In the genomic region with DNA sequence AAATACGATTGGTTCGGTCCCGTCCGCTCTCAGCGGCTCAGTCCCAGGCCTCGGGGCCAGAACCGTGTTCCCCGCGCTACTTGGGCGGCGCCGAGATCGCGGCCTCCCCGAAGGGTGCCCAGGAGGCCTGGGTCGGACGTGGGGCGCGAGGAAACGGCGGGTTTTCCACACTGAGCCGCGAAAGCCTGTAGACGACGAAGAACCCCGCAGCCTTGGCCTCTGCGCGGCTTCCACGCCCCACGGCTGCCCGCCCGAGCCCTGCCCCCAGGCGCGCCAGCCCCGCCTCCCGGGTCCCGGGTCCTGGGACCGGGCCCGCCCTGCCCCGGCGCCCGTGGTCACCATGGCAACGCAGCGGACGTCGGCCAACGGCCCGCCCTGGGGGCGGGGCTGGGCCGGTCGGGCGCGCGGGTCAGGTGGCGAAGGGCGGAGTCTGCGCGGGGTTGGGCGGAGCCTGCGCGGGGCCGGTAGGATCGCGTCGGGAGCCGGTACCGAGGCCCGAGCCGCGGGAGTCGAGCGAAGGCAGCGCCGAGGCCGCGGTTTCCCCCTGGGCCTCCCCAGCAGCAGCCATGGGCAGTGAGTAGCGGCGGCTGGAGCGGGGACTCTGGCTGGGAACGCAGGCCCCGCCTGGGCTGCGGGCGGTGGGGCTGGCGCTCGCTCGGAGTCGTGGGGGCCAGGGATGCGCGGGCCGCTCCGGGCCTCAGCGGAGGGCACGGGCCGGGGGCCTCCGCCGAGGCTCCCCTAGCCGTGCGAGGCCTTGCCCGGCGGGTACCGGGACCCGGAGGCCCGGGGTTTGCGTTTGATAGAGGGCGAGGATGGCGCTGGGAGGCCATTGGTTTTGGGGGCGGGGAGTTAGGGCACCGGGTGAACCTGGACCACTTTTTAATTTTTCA, we compare ENCODE assay signal across 8 cellular contexts. TPM values are rescaled to one million over a fixed set of nuclear protein-coding genes. Genes with fewer than 3 reads are reported as not detected.
DNase-seq lines count a peak whose midpoint lies in the region; ATAC-seq and TF ChIP-seq lines count a peak whose summit lies in the region.

A gene (plus strand): TSS at position 456 of the 890 bp plus-strand sequence. CDS start 111 bp downstream, at position 567.

- intact Hi-C loops in heart right ventricle (cut with DNase I) (loop anchor here in 1 of 10 donors (2.0 kb wide), 1 partner anchor 61 kb away; a partner anchor contains a TSS), posterior vena cava (cut with DNase I) (loop anchor here in 1 of 2 donors (5.0 kb wide), 1 partner anchor 1973 kb away; no protein-coding TSS in a partner anchor), upper lobe of right lung (cut with DNase I) (no loop called here)

- H3K9ac ChIP-seq in adipocyte (ENCODE audit: low read length) = peak within 1 kb of the TSS; percentile 93

- H3K36me3 ChIP-seq in adipocyte (ENCODE audit: control insufficient read depth, insufficient read depth, low read length, severe bottlenecking) (peaks cover 9% of the 10 kb centered on the region), heart right ventricle (peaks cover 0 to 22% (median 0%) of the 10 kb centered on the region in 9 donors), upper lobe of right lung (peaks cover 6% of the 10 kb centered on the region)

- no peaks in the 10 kb centered on the region for H3K9me3 ChIP-seq in adipocyte (ENCODE audit: control insufficient read depth, low read length)
- H3K9me3 ChIP-seq in heart right ventricle = no peaks in the 10 kb centered on the region
- no peaks in the 10 kb centered on the region for H3K9me3 ChIP-seq in upper lobe of right lung

- TF ChIP-seq CTCF in GM12875 (IDR thresholded peaks at IDR 0.05; ENCODE audit: borderline replicate concordance, insufficient read depth, low read depth, low read length) = no peak
- no peak for TF ChIP-seq CTCF in heart right ventricle (IDR thresholded peaks at IDR 0.05)
- no peak for TF ChIP-seq CTCF in upper lobe of right lung (IDR thresholded peaks at IDR 0.05)

- peak; percentile 89 for ATAC-seq in HG02678 (IDR thresholded peaks at IDR 0.05; ENCODE audit: unreplicated experiment)
- ATAC-seq in heart right ventricle = peak; percentile 97 to 100 (median 98)
- ATAC-seq in upper lobe of right lung = peak; percentile 99

- H3K27ac ChIP-seq in heart right ventricle = peak within 1 kb of the TSS; percentile 37 to 96 (median 88)
- peak within 1 kb of the TSS; percentile 94 for H3K27ac ChIP-seq in upper lobe of right lung

- H3K4me3 ChIP-seq in GM12875 (ENCODE audit: low read depth, low read length) (peak within 1 kb of the TSS; percentile 97), adipocyte (ENCODE audit: low read length) (peak within 1 kb of the TSS; percentile 92), heart right ventricle (peak within 1 kb of the TSS; percentile 65 to 99 (median 94)), upper lobe of right lung (peak within 1 kb of the TSS; percentile 97)

- H3K27me3 ChIP-seq in adipocyte (replicated peaks; ENCODE audit: control insufficient read depth, insufficient read depth, low read length) (no peaks in the 10 kb centered on the region), heart right ventricle (no peaks in the 10 kb centered on the region), upper lobe of right lung (no peaks in the 10 kb centered on the region)

- DNase-seq in NCI-H128 (lab: John Stamatoyannopoulos, UW; ENCODE audit: unreplicated experiment) (peak; percentile 79), T follicular helper cell (ENCODE audit: low read depth) (peak; percentile 97), adipocyte (ENCODE audit: low read depth) (peak; percentile 98), heart right ventricle (peak; percentile 94 to 98), posterior vena cava (ENCODE audit: low spot score) (peak; percentile 99), upper lobe of right lung (peak; percentile 99)

- H3K4me1 ChIP-seq in adipocyte (ENCODE audit: control insufficient read depth, insufficient read depth, low read length) = peaks cover 4% of the 10 kb centered on the region
- H3K4me1 ChIP-seq in heart right ventricle = peaks cover 0 to 14% (median 7%) of the 10 kb centered on the region in 9 donors
- H3K4me1 ChIP-seq in upper lobe of right lung = peaks cover 10% of the 10 kb centered on the region

- WGBS in heart right ventricle, 2 donors = 0 to 1% methylated on average over 73 to 108 of the region's 108 CpGs

RNA-seq across cellular contexts. Expression of the gene that starts here (rescaled TPM):
- total RNA-seq in heart right ventricle = 10 to 100 TPM in 8 of 10 donors, 1 to 10 TPM in 2; 5.8 to 17.8 (median 11.1) TPM
- 1 to 10 TPM; 5.9 to 6.2 TPM for polyA plus RNA-seq in heart right ventricle
- total RNA-seq in posterior vena cava = 1 to 10 TPM; 5.9 to 7.4 TPM
- 3.9 TPM for total RNA-seq in upper lobe of right lung

Comparison
In these comparisons a context has a peak if more than half of its experiments do, and no peak if none do; other contexts are left out.
1. Peak in every context shown above with its lines: DNase-seq, ATAC-seq, H3K4me3 ChIP-seq and H3K27ac ChIP-seq.